Comparison of ENCODE assay signal across 1 cellular context in genomic region chr10:112946649-112947048, GRCh38.
TF ChIP-seq lines count a peak whose summit lies in the region.

No MANE protein-coding gene starts in this region.

TF ChIP-seq in H1, 55 proteins besides CTCF, POLR2A, EP300 and RAD21:
- TF ChIP-seq CHD1 (IDR thresholded peaks at IDR 0.05; ENCODE audit: low read depth, low read length) (no peak), RBBP5 (IDR thresholded peaks at IDR 0.05; ENCODE audit: borderline replicate concordance, low read depth, low read length) (no peak), RFX5 (IDR thresholded peaks at IDR 0.05; ENCODE audit: borderline replicate concordance, low read depth, low read length) (no peak), HDAC6 (IDR thresholded peaks at IDR 0.05; ENCODE audit: low read depth, low read length) (no peak), JUN (IDR thresholded peaks at IDR 0.05; ENCODE audit: low read depth, low read length) (no peak), RNF2 (IDR thresholded peaks at IDR 0.05; ENCODE audit: borderline replicate concordance, low read depth, low read length, missing control alignments, poor library complexity, severe bottlenecking) (no peak), KDM1A (IDR thresholded peaks at IDR 0.05; ENCODE audit: borderline replicate concordance, low read length) (no peak), EGR1 (IDR thresholded peaks at IDR 0.05; ENCODE audit: borderline replicate concordance, low read depth, low read length) (no peak), CTBP2 (IDR thresholded peaks at IDR 0.05; ENCODE audit: borderline replicate concordance, insufficient read depth, insufficient read length, low read length) (no peak), YY1 (IDR thresholded peaks at IDR 0.05; ENCODE audit: low read depth, low read length) (no peak)
